ENCODE assay signal across 11 cellular contexts in genomic region chr5:67680109-67680508, GRCh38.
"Had no signal": no experiment of that assay in that cellular context is flagged by ENCODE, and none has a peak within 500 bp of the region (broad histone marks: within the 10 kb centered on the region; RNA-seq: fewer than 3 reads in every experiment).

No MANE protein-coding gene starts in this region.

- H3K4me3 ChIP-seq: dorsolateral prefrontal cortex, psoas muscle, sigmoid colon, upper lobe of left lung had no signal

- H3K27ac ChIP-seq: brain microvascular endothelial cell, psoas muscle, upper lobe of left lung had no signal

- H3K4me1 Mint-ChIP-seq: activated naive CD4-positive, alpha-beta T cell treated with anti-CD3 and anti-CD28 coated beads, Interleukin-2, amount 50 U/mL, for 24 hours; memory B cell had no signal

- H3K4me3 Mint-ChIP-seq: activated naive CD4-positive, alpha-beta T cell treated with anti-CD3 and anti-CD28 coated beads, Interleukin-2, amount 50 U/mL, for 24 hours; memory B cell; stimulated activated naive B cell treated with anti-CD40 and anti-IgM and Interleukin-4, amounts not matched to agents 10 μg/mL and 1 μg/mL and 100 μg/mL, for 72 hours had no signal

- H3K36me3 ChIP-seq: brain microvascular endothelial cell, sigmoid colon, upper lobe of left lung had no signal

- H3K27me3 Mint-ChIP-seq: memory B cell had no signal

- H3K27me3 ChIP-seq: brain microvascular endothelial cell, dorsolateral prefrontal cortex, sigmoid colon, upper lobe of left lung had no signal

- H3K27ac Mint-ChIP-seq: activated naive CD4-positive, alpha-beta T cell treated with anti-CD3 and anti-CD28 coated beads, Interleukin-2, amount 50 U/mL, for 24 hours; memory B cell; stimulated activated naive B cell treated with anti-CD40 and anti-IgM and Interleukin-4, amounts not matched to agents 10 μg/mL and 1 μg/mL and 100 μg/mL, for 72 hours had no signal

- H3K36me3 Mint-ChIP-seq: activated naive CD4-positive, alpha-beta T cell treated with anti-CD3 and anti-CD28 coated beads, Interleukin-2, amount 50 U/mL, for 24 hours; memory B cell; stimulated activated naive B cell treated with anti-CD40 and anti-IgM and Interleukin-4, amounts not matched to agents 10 μg/mL and 1 μg/mL and 100 μg/mL, for 72 hours had no signal

- H3K4me1 ChIP-seq: upper lobe of left lung had no signal

- ATAC-seq: activated CD4-positive, CD25-positive, alpha-beta regulatory T cell treated with anti-CD3 and anti-CD28 coated beads, Interleukin-2, amount 50 U/mL, for 24 hours; psoas muscle; stimulated activated naive B cell treated with anti-CD40 and anti-IgM and Interleukin-4, amounts not matched to agents 10 μg/mL and 1 μg/mL and 100 μg/mL, for 72 hours had no signal

- H3K9me3 ChIP-seq: psoas muscle, sigmoid colon, upper lobe of left lung had no signal

- DNase-seq: amygdala; brain microvascular endothelial cell; psoas muscle; sigmoid colon; stimulated activated CD4-positive, alpha-beta T cell treated with anti-CD3 and anti-CD28 coated beads, Interleukin-2, amount 100 ng/mL, for 24 hours; stimulated activated naive B cell treated with anti-CD40 and anti-IgM and Interleukin-4, amounts not matched to agents 10 μg/mL and 1 μg/mL and 100 μg/mL, for 72 hours had no signal

- H3K9me3 Mint-ChIP-seq: memory B cell had no signal
